In the genomic region with DNA sequence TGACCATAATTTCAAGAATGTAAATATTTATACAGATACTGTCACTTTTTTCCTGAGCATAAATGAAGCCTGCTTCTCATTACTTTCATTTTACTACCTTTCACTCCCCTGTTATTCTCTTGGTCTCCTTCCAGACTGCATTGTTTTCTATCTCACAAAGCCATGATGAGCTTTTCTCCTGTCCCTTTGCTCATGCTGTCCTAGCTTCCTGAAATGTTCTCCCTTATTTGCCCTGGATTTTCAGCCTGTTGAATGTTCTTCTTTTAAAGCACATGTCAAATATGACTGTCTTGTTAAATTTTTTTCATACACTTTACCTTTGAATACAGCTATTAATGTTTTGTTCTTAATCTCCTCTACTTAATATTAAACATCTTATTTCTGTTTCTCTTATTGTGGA, we compare ENCODE assay signal across 22 cellular contexts.
"Had no signal": no experiment of that assay in that cellular context is flagged by ENCODE, and none has a peak within 500 bp of the region (broad histone marks: within the 10 kb centered on the region; RNA-seq: fewer than 3 reads in every experiment).

No MANE protein-coding gene starts in this region.

- H3K4me3 Mint-ChIP-seq: activated naive CD8-positive, alpha-beta T cell treated with anti-CD3 and anti-CD28 coated beads, Interleukin-2, amount 10 ng/mL, durations not matched to agents 7 days and 5 days; activated T-helper 1 cell treated with anti-CD3 and anti-CD28 coated beads, Interleukin-12 subunit alpha, Interleukin-12 subunit beta, Interleukin-2, Interleukin-4 antibody, amounts not matched to agents 30 ng/mL and 10 ng/mL and 1 ng/mL, durations not matched to agents 14 hours and 24 hours and 36 hours; nephron progenitor cell; stimulated activated naive B cell treated with anti-CD40 and anti-IgM and Interleukin-4, amounts not matched to agents 10 μg/mL and 1 μg/mL and 100 μg/mL, for 72 hours; T-cell; T-helper 2 cell treated with Interferon-gamma antibody and Interleukin-4, amounts not matched to agents 5 μg/mL and 100 μg/mL, for 36 hours had no signal

- H3K36me3 ChIP-seq: uterus, WERI-Rb-1 had no signal

- H3K9me3 ChIP-seq: gastroesophageal sphincter, transverse colon, uterus had no signal

- DNase-seq: activated CD4-positive, CD25-positive, alpha-beta regulatory T cell treated with anti-CD3 and anti-CD28 coated beads, Interleukin-2, amount 50 U/mL, for 72 hours; activated CD8-positive, alpha-beta memory T cell treated with anti-CD3 and anti-CD28 coated beads, Interleukin-2, amount 50 U/mL, for 48 hours; activated naive CD8-positive, alpha-beta T cell treated with anti-CD3 and anti-CD28 coated beads, Interleukin-2, amount 10 ng/mL, durations not matched to agents 7 days and 5 days; cortex of kidney; head of caudate nucleus; hypothalamus; left ventricle myocardium superior; mammary epithelial cell; midbrain; nephron progenitor cell; occipital lobe; small intestine; stimulated activated naive B cell treated with anti-CD40 and anti-IgM and Interleukin-4, amounts not matched to agents 10 μg/mL and 1 μg/mL and 100 μg/mL, for 72 hours; T-cell; transverse colon; uterus; WERI-Rb-1 had no signal

- H3K27me3 Mint-ChIP-seq: activated naive CD8-positive, alpha-beta T cell treated with anti-CD3 and anti-CD28 coated beads, Interleukin-2, amount 10 ng/mL, durations not matched to agents 7 days and 5 days; stimulated activated naive B cell treated with anti-CD40 and anti-IgM and Interleukin-4, amounts not matched to agents 10 μg/mL and 1 μg/mL and 100 μg/mL, for 72 hours; T-cell had no signal

- H3K27me3 ChIP-seq: gastroesophageal sphincter, transverse colon, uterus had no signal

- H3K27ac Mint-ChIP-seq: activated naive CD8-positive, alpha-beta T cell treated with anti-CD3 and anti-CD28 coated beads, Interleukin-2, amount 10 ng/mL, durations not matched to agents 7 days and 5 days; activated T-helper 1 cell treated with anti-CD3 and anti-CD28 coated beads, Interleukin-12 subunit alpha, Interleukin-12 subunit beta, Interleukin-2, Interleukin-4 antibody, amounts not matched to agents 30 ng/mL and 10 ng/mL and 1 ng/mL, durations not matched to agents 14 hours and 24 hours and 36 hours; nephron progenitor cell; stimulated activated naive B cell treated with anti-CD40 and anti-IgM and Interleukin-4, amounts not matched to agents 10 μg/mL and 1 μg/mL and 100 μg/mL, for 72 hours; T-helper 2 cell treated with Interferon-gamma antibody and Interleukin-4, amounts not matched to agents 5 μg/mL and 100 μg/mL, for 36 hours had no signal

- ATAC-seq: gastroesophageal sphincter; left ventricle myocardium superior; sciatic nerve; stimulated activated naive B cell treated with anti-CD40 and anti-IgM and Interleukin-4, amounts not matched to agents 10 μg/mL and 1 μg/mL and 100 μg/mL, for 72 hours; T-cell had no signal

- H3K4me3 ChIP-seq: gastroesophageal sphincter, transverse colon, uterus had no signal

- H3K4me1 ChIP-seq: uterus had no signal

- H3K4me1 Mint-ChIP-seq: nephron progenitor cell had no signal

- H3K27ac ChIP-seq: epithelial cell of prostate, gastroesophageal sphincter, transverse colon, uterus, WERI-Rb-1 had no signal

- H3K9me3 Mint-ChIP-seq: activated T-helper 1 cell treated with anti-CD3 and anti-CD28 coated beads, Interleukin-12 subunit alpha, Interleukin-12 subunit beta, Interleukin-2, Interleukin-4 antibody, amounts not matched to agents 30 ng/mL and 10 ng/mL and 1 ng/mL, durations not matched to agents 14 hours and 24 hours and 36 hours had no signal
